In genomic region chr15:40103124-40103858, GRCh38 we compare ENCODE assay signal across 8 cellular contexts. TPM values are rescaled to one million over a fixed set of nuclear protein-coding genes. Genes with fewer than 3 reads are reported as not detected.
DNase-seq lines count a peak whose midpoint lies in the region; ATAC-seq and TF ChIP-seq lines count a peak whose summit lies in the region.

No MANE protein-coding gene starts in this region.

- peak overlapping the region; percentile 69 to 82 (median 75) for H3K9ac ChIP-seq in skeletal muscle tissue (ENCODE audit: low read depth in 1 of 3, low read length in 3 of 3)

- H3K9me3 Mint-ChIP-seq in activated CD8-positive, alpha-beta T cell treated with anti-CD3 and anti-CD28 coated beads for 36 hours: no peaks in the 10 kb centered on the region

- H3K27me3 Mint-ChIP-seq in activated CD8-positive, alpha-beta T cell treated with anti-CD3 and anti-CD28 coated beads for 36 hours: peaks cover 6% of the 10 kb centered on the region

- H3K36me3 Mint-ChIP-seq in activated CD8-positive, alpha-beta T cell treated with anti-CD3 and anti-CD28 coated beads for 36 hours (ENCODE audit: low read depth): no peaks in the 10 kb centered on the region

- CTCF ChIA-PET in activated CD8-positive, alpha-beta T cell treated with anti-CD3 and anti-CD28 coated beads for 36 hours (lab: Charles Lee): interaction anchor here (0.9 to 11.9 kb wide), 12 partner anchors 11 to 170 kb away, joined by 3 to 198 read pairs (median 22); partner anchors contain the start of genes BUB1B and SRP14

- peaks cover 92 to 99% (median 98%) of the 10 kb centered on the region in 3 donors for H3K4me1 ChIP-seq in skeletal muscle tissue (ENCODE audit: control insufficient read depth in 3 of 3, insufficient read depth in 3 of 3, low read length in 3 of 3)

- peak overlapping the region; percentile 98 for H3K27ac ChIP-seq in skeletal muscle tissue (ENCODE audit: low read depth, low read length)

- peak; percentile 97 for DNase-seq in DMS53 (lab: John Stamatoyannopoulos, UW)
- peak; percentile 58 for DNase-seq in NCI-H2107 treated with DMSO at 0.1 percent for 48 hours (lab: John Stamatoyannopoulos, UW; ENCODE audit: unreplicated experiment)
- DNase-seq in T47D (ENCODE audit: low read depth in 1 of 2, low spot score in 1 of 2): peak; percentile 71 to 96
- DNase-seq in AML-193 (lab: John Stamatoyannopoulos, UW): no peak
- no peak for DNase-seq in activated CD8-positive, alpha-beta memory T cell treated with anti-CD3 and anti-CD28 coated beads for 24 hours
- no peak for DNase-seq in activated CD8-positive, alpha-beta T cell treated with anti-CD3 and anti-CD28 coated beads for 36 hours

- POLR2A ChIA-PET in activated CD8-positive, alpha-beta T cell treated with anti-CD3 and anti-CD28 coated beads for 36 hours (lab: Charles Lee): interaction anchor here (0.5 to 1.2 kb wide), 5 partner anchors 10 to 59 kb away, joined by 3 to 4 read pairs (median 3); no protein-coding TSS in a partner anchor

- H3K4me1 Mint-ChIP-seq in activated CD8-positive, alpha-beta T cell treated with anti-CD3 and anti-CD28 coated beads for 36 hours (ENCODE audit: low read depth): peaks cover 75% of the 10 kb centered on the region

- no peak overlapping the region for H3K4me3 Mint-ChIP-seq in activated CD8-positive, alpha-beta T cell treated with anti-CD3 and anti-CD28 coated beads for 36 hours

- peaks cover 0 to 11% (median 2%) of the 10 kb centered on the region in 3 donors for H3K36me3 ChIP-seq in skeletal muscle tissue (ENCODE audit: control insufficient read depth in 3 of 3, insufficient read depth in 3 of 3, low read length in 3 of 3)

- H3K9me3 ChIP-seq in iPS-18c (ENCODE audit: control insufficient read depth, insufficient read depth, low read length) (no peaks in the 10 kb centered on the region), skeletal muscle tissue (ENCODE audit: control insufficient read depth in 3 of 3, low read length in 3 of 3) (no peaks in the 10 kb centered on the region)

- in situ Hi-C loops in T47D (cut with HindIII; ENCODE audit: low pct_unique_long_range_greater_than_20kb, low sequenced_read_pairs): no loop called here

- H3K4me3 ChIP-seq in iPS-18c (ENCODE audit: insufficient read depth, low read depth, low read length): peak overlapping the region; percentile 40; the same call in 1 of the 2 replicates
- H3K4me3 ChIP-seq in skeletal muscle tissue (ENCODE audit: low read length in 3 of 3): peak overlapping the region; percentile 18 to 57 (median 52)

- H3K27me3 ChIP-seq in skeletal muscle tissue (ENCODE audit: control insufficient read depth in 3 of 3, insufficient read depth in 3 of 3, low read length in 3 of 3): no peaks in the 10 kb centered on the region

- no peak for TF ChIP-seq CTCF in activated CD8-positive, alpha-beta T cell treated with anti-CD3 and anti-CD28 coated beads for 36 hours (IDR thresholded peaks at IDR 0.05)

- no peak overlapping the region for H3K27ac Mint-ChIP-seq in activated CD8-positive, alpha-beta T cell treated with anti-CD3 and anti-CD28 coated beads for 36 hours

- ATAC-seq in activated CD8-positive, alpha-beta T cell treated with anti-CD3 and anti-CD28 coated beads for 36 hours: no peak

- intact Hi-C loops in activated CD8-positive, alpha-beta T cell treated with anti-CD3 and anti-CD28 coated beads for 36 hours (cut with micrococcal nuclease): no loop called here

RNA-seq across cellular contexts. Expression of gene BMF, which starts 5.4 kb away (rescaled TPM):
- 8.4 TPM for total RNA-seq in skeletal muscle tissue
- total RNA-seq in activated CD8-positive, alpha-beta T cell treated with anti-CD3 and anti-CD28 coated beads for 36 hours: 1 to 10 TPM; 4.2 to 4.3 TPM

RNA-seq across cellular contexts. Expression of gene BUB1B, which starts 57.6 kb away (rescaled TPM):
- 8.4 TPM for total RNA-seq in skeletal muscle tissue
- total RNA-seq in activated CD8-positive, alpha-beta T cell treated with anti-CD3 and anti-CD28 coated beads for 36 hours: 10 to 100 TPM; 79.6 to 82.5 TPM

Comparison
In these comparisons a context has a peak if more than half of its experiments do, and no peak if none do; other contexts are left out.
1. DNase-seq: peak in DMS53 (single experiment), NCI-H2107 treated with DMSO at 0.1 percent for 48 hours (single experiment) and T47D (2 of 2); none in AML-193 (0 of 2), activated CD8-positive, alpha-beta memory T cell treated with anti-CD3 and anti-CD28 coated beads for 24 hours (single experiment) and activated CD8-positive, alpha-beta T cell treated with anti-CD3 and anti-CD28 coated beads for 36 hours (single experiment).